1 cellular context compared by ENCODE assay signal in the genomic region with DNA sequence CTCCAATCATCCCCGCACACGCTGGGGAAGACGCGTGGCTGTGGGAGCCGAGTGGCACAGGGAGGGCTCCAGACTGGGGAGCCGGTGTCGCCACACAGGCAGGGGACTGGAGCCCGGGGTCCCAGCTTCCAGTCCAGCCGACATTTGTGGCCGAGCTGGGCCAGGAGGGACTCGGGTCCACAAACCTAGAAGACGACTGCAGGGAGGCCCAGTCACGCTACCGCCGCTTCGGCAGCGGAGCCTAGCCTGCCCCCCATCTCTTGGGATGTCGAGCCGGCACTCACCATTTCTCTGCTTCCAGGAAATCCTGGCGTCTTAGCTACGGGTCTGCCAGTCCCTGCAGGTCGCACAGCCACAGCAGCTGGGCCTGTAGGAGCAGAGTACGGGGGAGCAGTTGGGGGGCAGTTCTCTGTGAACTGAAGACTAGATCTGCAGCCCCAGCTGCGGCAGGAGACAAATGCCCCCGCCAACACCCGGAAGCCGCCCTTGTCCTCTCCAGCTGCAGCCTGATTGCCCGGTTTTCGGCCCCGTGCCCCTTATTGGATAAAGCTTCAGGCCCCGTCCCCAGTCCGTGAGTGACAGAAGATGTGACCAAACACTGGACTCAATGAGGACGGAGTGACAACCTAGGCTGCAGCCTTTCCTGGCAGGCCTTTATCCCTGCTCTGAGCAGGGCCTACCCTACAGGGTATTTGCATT.
TF ChIP-seq lines count a peak whose summit lies in the region.

No MANE protein-coding gene starts in this region.

TF ChIP-seq in H1, 55 proteins besides CTCF, POLR2A, EP300 and RAD21 (continued from another document):
- TF ChIP-seq, protein P1, sequence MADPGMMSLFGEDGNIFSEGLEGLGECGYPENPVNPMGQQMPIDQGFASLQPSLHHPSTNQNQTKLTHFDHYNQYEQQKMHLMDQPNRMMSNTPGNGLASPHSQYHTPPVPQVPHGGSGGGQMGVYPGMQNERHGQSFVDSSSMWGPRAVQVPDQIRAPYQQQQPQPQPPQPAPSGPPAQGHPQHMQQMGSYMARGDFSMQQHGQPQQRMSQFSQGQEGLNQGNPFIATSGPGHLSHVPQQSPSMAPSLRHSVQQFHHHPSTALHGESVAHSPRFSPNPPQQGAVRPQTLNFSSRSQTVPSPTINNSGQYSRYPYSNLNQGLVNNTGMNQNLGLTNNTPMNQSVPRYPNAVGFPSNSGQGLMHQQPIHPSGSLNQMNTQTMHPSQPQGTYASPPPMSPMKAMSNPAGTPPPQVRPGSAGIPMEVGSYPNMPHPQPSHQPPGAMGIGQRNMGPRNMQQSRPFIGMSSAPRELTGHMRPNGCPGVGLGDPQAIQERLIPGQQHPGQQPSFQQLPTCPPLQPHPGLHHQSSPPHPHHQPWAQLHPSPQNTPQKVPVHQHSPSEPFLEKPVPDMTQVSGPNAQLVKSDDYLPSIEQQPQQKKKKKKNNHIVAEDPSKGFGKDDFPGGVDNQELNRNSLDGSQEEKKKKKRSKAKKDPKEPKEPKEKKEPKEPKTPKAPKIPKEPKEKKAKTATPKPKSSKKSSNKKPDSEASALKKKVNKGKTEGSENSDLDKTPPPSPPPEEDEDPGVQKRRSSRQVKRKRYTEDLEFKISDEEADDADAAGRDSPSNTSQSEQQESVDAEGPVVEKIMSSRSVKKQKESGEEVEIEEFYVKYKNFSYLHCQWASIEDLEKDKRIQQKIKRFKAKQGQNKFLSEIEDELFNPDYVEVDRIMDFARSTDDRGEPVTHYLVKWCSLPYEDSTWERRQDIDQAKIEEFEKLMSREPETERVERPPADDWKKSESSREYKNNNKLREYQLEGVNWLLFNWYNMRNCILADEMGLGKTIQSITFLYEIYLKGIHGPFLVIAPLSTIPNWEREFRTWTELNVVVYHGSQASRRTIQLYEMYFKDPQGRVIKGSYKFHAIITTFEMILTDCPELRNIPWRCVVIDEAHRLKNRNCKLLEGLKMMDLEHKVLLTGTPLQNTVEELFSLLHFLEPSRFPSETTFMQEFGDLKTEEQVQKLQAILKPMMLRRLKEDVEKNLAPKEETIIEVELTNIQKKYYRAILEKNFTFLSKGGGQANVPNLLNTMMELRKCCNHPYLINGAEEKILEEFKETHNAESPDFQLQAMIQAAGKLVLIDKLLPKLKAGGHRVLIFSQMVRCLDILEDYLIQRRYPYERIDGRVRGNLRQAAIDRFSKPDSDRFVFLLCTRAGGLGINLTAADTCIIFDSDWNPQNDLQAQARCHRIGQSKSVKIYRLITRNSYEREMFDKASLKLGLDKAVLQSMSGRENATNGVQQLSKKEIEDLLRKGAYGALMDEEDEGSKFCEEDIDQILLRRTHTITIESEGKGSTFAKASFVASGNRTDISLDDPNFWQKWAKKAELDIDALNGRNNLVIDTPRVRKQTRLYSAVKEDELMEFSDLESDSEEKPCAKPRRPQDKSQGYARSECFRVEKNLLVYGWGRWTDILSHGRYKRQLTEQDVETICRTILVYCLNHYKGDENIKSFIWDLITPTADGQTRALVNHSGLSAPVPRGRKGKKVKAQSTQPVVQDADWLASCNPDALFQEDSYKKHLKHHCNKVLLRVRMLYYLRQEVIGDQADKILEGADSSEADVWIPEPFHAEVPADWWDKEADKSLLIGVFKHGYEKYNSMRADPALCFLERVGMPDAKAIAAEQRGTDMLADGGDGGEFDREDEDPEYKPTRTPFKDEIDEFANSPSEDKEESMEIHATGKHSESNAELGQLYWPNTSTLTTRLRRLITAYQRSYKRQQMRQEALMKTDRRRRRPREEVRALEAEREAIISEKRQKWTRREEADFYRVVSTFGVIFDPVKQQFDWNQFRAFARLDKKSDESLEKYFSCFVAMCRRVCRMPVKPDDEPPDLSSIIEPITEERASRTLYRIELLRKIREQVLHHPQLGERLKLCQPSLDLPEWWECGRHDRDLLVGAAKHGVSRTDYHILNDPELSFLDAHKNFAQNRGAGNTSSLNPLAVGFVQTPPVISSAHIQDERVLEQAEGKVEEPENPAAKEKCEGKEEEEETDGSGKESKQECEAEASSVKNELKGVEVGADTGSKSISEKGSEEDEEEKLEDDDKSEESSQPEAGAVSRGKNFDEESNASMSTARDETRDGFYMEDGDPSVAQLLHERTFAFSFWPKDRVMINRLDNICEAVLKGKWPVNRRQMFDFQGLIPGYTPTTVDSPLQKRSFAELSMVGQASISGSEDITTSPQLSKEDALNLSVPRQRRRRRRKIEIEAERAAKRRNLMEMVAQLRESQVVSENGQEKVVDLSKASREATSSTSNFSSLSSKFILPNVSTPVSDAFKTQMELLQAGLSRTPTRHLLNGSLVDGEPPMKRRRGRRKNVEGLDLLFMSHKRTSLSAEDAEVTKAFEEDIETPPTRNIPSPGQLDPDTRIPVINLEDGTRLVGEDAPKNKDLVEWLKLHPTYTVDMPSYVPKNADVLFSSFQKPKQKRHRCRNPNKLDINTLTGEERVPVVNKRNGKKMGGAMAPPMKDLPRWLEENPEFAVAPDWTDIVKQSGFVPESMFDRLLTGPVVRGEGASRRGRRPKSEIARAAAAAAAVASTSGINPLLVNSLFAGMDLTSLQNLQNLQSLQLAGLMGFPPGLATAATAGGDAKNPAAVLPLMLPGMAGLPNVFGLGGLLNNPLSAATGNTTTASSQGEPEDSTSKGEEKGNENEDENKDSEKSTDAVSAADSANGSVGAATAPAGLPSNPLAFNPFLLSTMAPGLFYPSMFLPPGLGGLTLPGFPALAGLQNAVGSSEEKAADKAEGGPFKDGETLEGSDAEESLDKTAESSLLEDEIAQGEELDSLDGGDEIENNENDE (IDR thresholded peaks at IDR 0.05; ENCODE audit: insufficient replicate concordance, low read length): no peak
- TF ChIP-seq, protein P2, sequence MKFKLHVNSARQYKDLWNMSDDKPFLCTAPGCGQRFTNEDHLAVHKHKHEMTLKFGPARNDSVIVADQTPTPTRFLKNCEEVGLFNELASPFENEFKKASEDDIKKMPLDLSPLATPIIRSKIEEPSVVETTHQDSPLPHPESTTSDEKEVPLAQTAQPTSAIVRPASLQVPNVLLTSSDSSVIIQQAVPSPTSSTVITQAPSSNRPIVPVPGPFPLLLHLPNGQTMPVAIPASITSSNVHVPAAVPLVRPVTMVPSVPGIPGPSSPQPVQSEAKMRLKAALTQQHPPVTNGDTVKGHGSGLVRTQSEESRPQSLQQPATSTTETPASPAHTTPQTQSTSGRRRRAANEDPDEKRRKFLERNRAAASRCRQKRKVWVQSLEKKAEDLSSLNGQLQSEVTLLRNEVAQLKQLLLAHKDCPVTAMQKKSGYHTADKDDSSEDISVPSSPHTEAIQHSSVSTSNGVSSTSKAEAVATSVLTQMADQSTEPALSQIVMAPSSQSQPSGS (IDR thresholded peaks at IDR 0.05; ENCODE audit: low read length): no peak
- TF ChIP-seq SP4 (IDR thresholded peaks at IDR 0.05; ENCODE audit: low read length) (no peak), SIRT6 (IDR thresholded peaks at IDR 0.05; ENCODE audit: low read length) (no peak), TBP (IDR thresholded peaks at IDR 0.05; ENCODE audit: low read depth, low read length) (no peak)
